In the genomic region with DNA sequence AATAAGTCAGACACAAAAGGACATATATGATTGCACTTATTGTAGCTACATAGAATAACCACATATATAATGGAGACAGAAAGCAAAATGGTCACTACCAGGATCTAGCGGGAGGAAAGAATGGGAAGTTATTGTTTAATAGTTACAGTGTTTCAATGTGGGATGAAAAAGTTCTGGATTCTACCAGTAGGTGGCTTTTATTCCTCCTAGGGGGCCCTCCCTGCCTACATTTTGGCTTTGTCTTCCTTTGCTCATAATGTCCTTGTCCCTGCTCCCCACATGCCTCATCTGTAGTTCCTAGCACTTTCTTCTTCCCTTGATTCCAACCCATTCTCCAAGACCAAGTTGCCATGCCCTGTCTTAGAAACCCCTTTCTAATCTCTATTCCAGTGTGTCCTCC, we compare ENCODE assay signal across 15 cellular contexts. TPM values are rescaled to one million over a fixed set of nuclear protein-coding genes. Genes with fewer than 3 reads are reported as not detected.
DNase-seq lines count a peak whose midpoint lies in the region; ATAC-seq, FAIRE-seq and TF ChIP-seq lines count a peak whose summit lies in the region.
"Had no signal": no experiment of that assay in that cellular context is flagged by ENCODE, and none has a peak within 500 bp of the region (broad histone marks: within the 10 kb centered on the region; RNA-seq: fewer than 3 reads in every experiment).

No MANE protein-coding gene starts in this region.

- H3K4me1 Mint-ChIP-seq in nephron progenitor cell: no peaks in the 10 kb centered on the region

- H3K36me3 ChIP-seq in GM06990 (ENCODE audit: control insufficient read depth, insufficient read depth, low read length): peaks cover 2% of the 10 kb centered on the region
- H3K36me3 ChIP-seq in GM12878 (ENCODE audit: control insufficient read depth in 2 of 2, insufficient read depth in 2 of 2, low read length in 1 of 2): no peaks in the 10 kb centered on the region

- FAIRE-seq in GM12878 (lab: Jason Lieb, UNC): no peak
- FAIRE-seq in GM12891 (lab: Jason Lieb, UNC): no peak
- FAIRE-seq in D721Med (lab: Jason Lieb, UNC): no peak
- FAIRE-seq: endothelial cell of umbilical vein, GM18507 had no signal

- H3K27me3 Mint-ChIP-seq in nephron progenitor cell (ENCODE audit: low read depth, poor library complexity): no peaks in the 10 kb centered on the region

- DNase-seq in GM06990 (ENCODE audit: extremely low read depth, insufficient read length) (no peak), GM12878 (ENCODE audit: low read depth, low spot score) (no peak), nephron progenitor cell (no peak), GM12891 (ENCODE audit: insufficient read length, low spot score) (no peak), D721Med (ENCODE audit: insufficient read length, low spot score) (no peak)
- DNase-seq: hippocampal formation, KBM-7, NCI-H2107, spleen had no signal

- no peaks in the 10 kb centered on the region; the same call in 2 of the 3 replicates for H3K9me3 ChIP-seq in GM12878 (replicated peaks; ENCODE audit: control insufficient read depth, insufficient read depth, low read length)
- H3K9me3 ChIP-seq: neutrophil, spleen, thoracic aorta had no signal

- 94% methylated on average over 1 of the region's 1 CpG for WGBS in GM12878 (ENCODE audit: insufficient coverage, insufficient replicate concordance, low lambda C conversion rate, missing lambda C conversion rate)

- H3K27me3 ChIP-seq in GM06990 (replicated peaks; ENCODE audit: control insufficient read depth, insufficient read depth, low read length): no peaks in the 10 kb centered on the region
- H3K27me3 ChIP-seq in GM12878 (replicated peaks in 1 of 2; ENCODE audit: control insufficient read depth in 2 of 2, insufficient read depth in 2 of 2, low read length in 1 of 2): no peaks in the 10 kb centered on the region
- H3K27me3 ChIP-seq: neutrophil, spleen had no signal

- no TSS peak for BruUV-seq in GM12878 (replicated peaks; lab: Mats Ljungman, UMichigan)

- POLR2A ChIA-PET in GM12878 (lab: Charles Lee): no interaction called here

- CTCF ChIA-PET in GM12878 (lab: Yijun Ruan, JAX): no interaction called here

- no peak overlapping the region for H2AFZ ChIP-seq in GM12878 (ENCODE audit: control insufficient read depth, low read depth, low read length)

- peaks cover 66% of the 10 kb centered on the region for H3K36me3 Mint-ChIP-seq in nephron progenitor cell (ENCODE audit: low read depth)

- H3K4me3 Mint-ChIP-seq in nephron progenitor cell: no peak overlapping the region

- peaks cover 18% of the 10 kb centered on the region for H3K9me3 Mint-ChIP-seq in nephron progenitor cell

- no peak for ATAC-seq in GM12878
- no peak for ATAC-seq in GM21515 (IDR thresholded peaks at IDR 0.05; ENCODE audit: unreplicated experiment)

- H3K27ac Mint-ChIP-seq in nephron progenitor cell: no peak overlapping the region

- RAD21 ChIA-PET in GM12878 (lab: Charles Lee; ENCODE audit: unreplicated experiment): no interaction called here

- H3K27ac ChIP-seq in GM12878 (ENCODE audit: control insufficient read depth, insufficient read depth): no peak overlapping the region
- H3K27ac ChIP-seq: neutrophil, spleen, thoracic aorta had no signal

- SMC1A ChIA-PET in GM12878 (lab: Charles Lee; ENCODE audit: uncharacterized antibody, unreplicated experiment): no interaction called here

- H3K4me3 ChIP-seq in GM06990 (replicated peaks; ENCODE audit: low read depth, low read length) (no peak overlapping the region), GM12878 (no peak overlapping the region)
- H3K4me3 ChIP-seq: spleen, thoracic aorta had no signal

- no peaks in the 10 kb centered on the region for H4K20me1 ChIP-seq in GM12878 (ENCODE audit: control insufficient read depth, insufficient read depth)

- H3K4me1 ChIP-seq in GM12878 (ENCODE audit: control insufficient read depth, insufficient read depth, low read length): no peaks in the 10 kb centered on the region
- H3K4me1 ChIP-seq: spleen had no signal

- TF ChIP-seq POLR2A in GM12878 (IDR thresholded peaks at IDR 0.05; ENCODE audit: low read depth, low read length): no peak
- no peak for TF ChIP-seq POLR2A in GM12891 (IDR thresholded peaks at IDR 0.05; ENCODE audit: low read depth, low read length)

- no peak overlapping the region for H3K9ac ChIP-seq in GM12878 (ENCODE audit: control insufficient read depth, insufficient read depth, low read length)

- H3K79me2 ChIP-seq in GM12878 (ENCODE audit: control insufficient read depth, insufficient read depth, low read length): no peaks in the 10 kb centered on the region

- in situ Hi-C loops in GM12878 (cut with MboI): no loop called here

- intact Hi-C loops in GM12878 (cut with micrococcal nuclease; ENCODE audit: unreplicated experiment): no loop called here

- TF ChIP-seq EP300 in Ishikawa (IDR thresholded peaks at IDR 0.05; ENCODE audit: borderline replicate concordance) (no peak), GM12878 (IDR thresholded peaks at IDR 0.05; ENCODE audit: borderline replicate concordance in 1 of 2, control insufficient read depth in 1 of 2, low read depth in 2 of 2, low read length in 2 of 2) (no peak)

- TF ChIP-seq CTCF in GM06990 (IDR thresholded peaks at IDR 0.05; ENCODE audit: insufficient read depth, low read length, poor library complexity, severe bottlenecking) (peak; percentile 39), GM12878 (IDR thresholded peaks at IDR 0.05 in 2 of 3, conservative IDR thresholded peaks at IDR 0.05 in 1 of 3; ENCODE audit: control insufficient read depth in 2 of 3, extremely low read depth in 1 of 3, insufficient read depth in 1 of 3, low read depth in 3 of 3, low read length in 3 of 3) (peak in 2 of 3 experiments; percentile 22 to 28; a peak in 1 of 6 replicates), nephron progenitor cell (IDR thresholded peaks at IDR 0.05) (peak; percentile 9), D721Med (IDR thresholded peaks at IDR 0.05; ENCODE audit: insufficient read depth, missing control alignments) (no peak)

- TF ChIP-seq RAD21 in Ishikawa (IDR thresholded peaks at IDR 0.05; ENCODE audit: low read depth): 0 out of 2 replicates have a peak, but pooled peaks have one; percentile 4
- TF ChIP-seq RAD21 in GM12878 (IDR thresholded peaks at IDR 0.05; ENCODE audit: insufficient read depth, low read depth, low read length): no peak

- no peak overlapping the region for H3K4me2 ChIP-seq in GM12878 (ENCODE audit: control insufficient read depth, insufficient read depth)

TF ChIP-seq in Ishikawa, 13 proteins besides CTCF, POLR2A, EP300 and RAD21 (continues in another document):
- TF ChIP-seq, protein P1, sequence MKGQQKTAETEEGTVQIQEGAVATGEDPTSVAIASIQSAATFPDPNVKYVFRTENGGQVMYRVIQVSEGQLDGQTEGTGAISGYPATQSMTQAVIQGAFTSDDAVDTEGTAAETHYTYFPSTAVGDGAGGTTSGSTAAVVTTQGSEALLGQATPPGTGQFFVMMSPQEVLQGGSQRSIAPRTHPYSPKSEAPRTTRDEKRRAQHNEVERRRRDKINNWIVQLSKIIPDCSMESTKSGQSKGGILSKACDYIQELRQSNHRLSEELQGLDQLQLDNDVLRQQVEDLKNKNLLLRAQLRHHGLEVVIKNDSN (IDR thresholded peaks at IDR 0.05): no peak
- TF ChIP-seq TEAD4 (IDR thresholded peaks at IDR 0.05): no peak

TF ChIP-seq in GM12878, 131 proteins besides CTCF, POLR2A, EP300 and RAD21 (continues in another document):
- no peak for TF ChIP-seq ZBED1 (IDR thresholded peaks at IDR 0.05; ENCODE audit: borderline replicate concordance)

TF ChIP-seq in GM12891, 5 proteins besides CTCF, POLR2A, EP300 and RAD21:
- no peak for TF ChIP-seq PAX5 (IDR thresholded peaks at IDR 0.05; ENCODE audit: insufficient read depth, low read length, severe bottlenecking)
- TF ChIP-seq POU2F2 (IDR thresholded peaks at IDR 0.05; ENCODE audit: low read depth, low read length): no peak
- TF ChIP-seq SPI1 (IDR thresholded peaks at IDR 0.05; ENCODE audit: low read depth, low read length): no peak
- TF ChIP-seq TAF1 (IDR thresholded peaks at IDR 0.05; ENCODE audit: low read depth, low read length): no peak
- TF ChIP-seq POLR2AphosphoS5 (IDR thresholded peaks at IDR 0.05; ENCODE audit: low read depth, low read length): no peak

RNA-seq across cellular contexts. Expression of a gene that starts 16.3 kb away (rescaled TPM):
- total RNA-seq in GM12878 (2013; cell fraction: nucleolus; rRNA removed): 23.5 and 23.9 TPM in 2 replicates
- total RNA-seq in GM12878 (2014; rRNA removed) (8.8 and 9.5 TPM in 2 replicates), GM12878 (2014; rRNA removed; fragmentation: Illumina TruSeq; extraction: Trizol) (8.9 and 9.1 TPM in 2 replicates), GM12878 (2021) (6.0 and 9.8 TPM in 2 replicates)
- 6.5 TPM for polyA plus RNA-seq in GM12878 (2011; ENCODE audit: low read depth)
- polyA plus RNA-seq in GM12878 (2011; rRNA removed) (6.1 and 9.3 TPM in 2 replicates), GM12878 (2014; fragmentation: Illumina TruSeq; extraction: Trizol) (6.2 and 8.4 TPM in 2 replicates), GM12878 (2014; fragmentation: Nextera tagmentation; extraction: Ambion mirVana) (1 to 10 TPM; 2.0 to 2.2 TPM), GM12878 (2014; rRNA removed) (8.5 and 8.9 TPM in 2 replicates), GM12878 (2016; fragmentation: Nextera tagmentation; extraction: Ambion mirVana) (1 to 10 TPM; 4.8 to 6.1 TPM)
- polyA plus RNA-seq in GM12878 (2011; cell fraction: cytosol; rRNA removed): 8.1 and 8.2 TPM in 2 replicates
- polyA plus RNA-seq in GM12878 (2011; cell fraction: nucleus; rRNA removed): 33.0 and 44.8 TPM in 2 replicates
- polyA plus RNA-seq in GM12878 (2012): 8.4 and 10.9 TPM in 2 replicates
- polyA minus RNA-seq in GM12878 (2011; rRNA and poly(A)+ RNA removed): 11.6 and 17.1 TPM in 2 replicates
- polyA minus RNA-seq in GM12878 (2011; cell fraction: cytosol; rRNA and poly(A)+ RNA removed): 3.2 and 4.8 TPM in 2 replicates
- 7.9 and 12.3 TPM in 2 replicates for polyA minus RNA-seq in GM12878 (2011; cell fraction: nucleus; rRNA and poly(A)+ RNA removed)
- 6.4 TPM for polyA plus RNA-seq in GM12891 (2012; ENCODE audit: low read depth, missing spikeins)
